Comparison of ENCODE assay signal across 18 cellular contexts in the genomic region with DNA sequence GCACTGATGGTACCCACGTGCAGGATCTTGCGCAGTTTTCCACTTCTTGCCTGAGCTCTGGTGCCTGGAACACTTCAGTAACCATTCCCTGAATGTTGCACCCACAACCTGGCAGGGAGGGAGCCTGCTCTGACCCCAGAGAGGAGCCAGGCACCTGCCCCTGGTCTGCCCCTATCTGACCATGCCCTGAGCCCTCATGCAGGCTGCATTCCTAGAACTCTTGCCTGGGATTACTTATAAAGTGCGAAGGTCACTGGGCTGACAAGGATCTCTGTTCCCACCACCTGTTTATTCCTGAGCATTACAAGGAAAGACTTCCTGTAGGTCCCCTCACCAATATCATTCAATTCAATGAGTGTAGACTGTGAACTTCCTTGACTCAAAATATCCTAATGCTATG.
"Had no signal": no experiment of that assay in that cellular context is flagged by ENCODE, and none has a peak within 500 bp of the region (broad histone marks: within the 10 kb centered on the region; RNA-seq: fewer than 3 reads in every experiment).

No MANE protein-coding gene starts in this region.

- ATAC-seq: activated T-helper 17 cell treated with anti-CD3 and anti-CD28 coated beads, Interleukin-2, amount 50 U/mL, for 72 hours; heart right ventricle; left ventricle myocardium superior; SK-N-SH treated with all-trans-retinoic acid at 6 μM for 48 hours; stimulated activated naive CD8-positive, alpha-beta T cell treated with anti-CD3 and anti-CD28 coated beads, Interleukin-15, amount 100 ng/mL, for 72 hours; T-cell had no signal

- H3K27me3 ChIP-seq: cardiac muscle cell had no signal

- H3K4me3 ChIP-seq: cardiac muscle cell, heart right ventricle, tibial artery had no signal

- H3K27ac ChIP-seq: cardiac muscle cell, epithelial cell of prostate, heart right ventricle, tibial artery had no signal

- H3K36me3 ChIP-seq: cardiac muscle cell, heart right ventricle, tibial artery had no signal

- DNase-seq: activated naive CD4-positive, alpha-beta T cell; activated naive CD8-positive, alpha-beta T cell treated with anti-CD3 and anti-CD28 coated beads for 36 hours; activated T-cell treated with anti-CD3 and anti-CD28 coated beads, Interleukin-2, amount 50 U/mL, for 1 hour; amniotic stem cell; cortex of kidney; heart right ventricle; left ventricle myocardium superior; naive B cell; occipital lobe; posterior cingulate gyrus; stimulated activated CD4-positive, alpha-beta T cell treated with anti-CD3 and anti-CD28 coated beads, Interleukin-12 subunit alpha, Interleukin-12 subunit beta, amount 100 ng/mL, for 4 hours; stimulated activated naive CD8-positive, alpha-beta T cell treated with anti-CD3 and anti-CD28 coated beads, Interleukin-15, amount 100 ng/mL, for 72 hours; T-cell; tibial artery had no signal

- H3K9me3 ChIP-seq: heart right ventricle, tibial artery had no signal
